ENCODE assay signal across 13 cellular contexts in the genomic region with DNA sequence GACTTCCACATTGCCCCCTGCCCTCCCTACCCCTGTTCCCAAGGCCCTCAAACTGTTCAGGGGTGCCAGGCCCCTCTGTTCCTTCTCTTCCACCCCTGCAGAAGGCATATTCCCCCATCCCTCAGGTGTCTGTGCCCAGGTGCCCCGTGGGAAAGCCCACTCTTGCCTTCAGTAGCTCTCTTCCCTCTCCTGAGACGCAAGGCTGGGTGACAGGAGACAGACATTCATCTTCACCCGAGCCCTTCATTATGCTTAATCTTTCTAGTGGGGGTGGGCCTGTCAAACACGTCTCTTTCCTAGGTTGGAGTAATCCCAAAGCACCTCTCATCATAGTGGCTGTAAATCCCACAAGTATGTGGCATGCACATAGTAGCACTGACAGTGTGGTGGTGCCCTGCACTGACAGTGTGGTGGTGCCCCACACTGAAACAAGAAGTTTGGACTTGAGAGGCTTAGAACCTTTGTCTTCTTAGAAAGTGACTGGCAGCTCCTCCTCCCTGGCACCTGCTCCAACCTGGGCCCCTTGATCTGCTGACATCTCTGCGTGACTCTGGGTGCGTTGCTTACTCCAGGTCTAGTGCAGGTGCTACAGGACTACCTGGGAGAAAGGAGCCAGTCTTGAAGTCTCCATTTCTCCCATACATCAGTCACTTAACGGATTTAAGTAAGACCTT. TPM values are rescaled to one million over a fixed set of nuclear protein-coding genes. Genes with fewer than 3 reads are reported as not detected.
A peak's percentile ranks its signal among the peaks of the same experiment; 100 is the strongest.
DNase-seq lines count a peak whose midpoint lies in the region; ATAC-seq, FAIRE-seq and TF ChIP-seq lines count a peak whose summit lies in the region.
"Had no signal": no experiment of that assay in that cellular context is flagged by ENCODE, and none has a peak within 500 bp of the region (broad histone marks: within the 10 kb centered on the region; RNA-seq: fewer than 3 reads in every experiment).

No MANE protein-coding gene starts in this region.

- RAD21 ChIA-PET in GM12878 (lab: Charles Lee; ENCODE audit: unreplicated experiment) = interaction anchor here (0.6 to 6.1 kb wide), 3 partner anchors 20 to 229 kb away, joined by 3 to 49 read pairs (median 3); no protein-coding TSS in a partner anchor

- CTCF ChIA-PET in GM12878 (lab: Yijun Ruan, JAX) (interaction anchor here (0.7 to 1.2 kb wide), 2 partner anchors 22 to 104 kb away, joined by 3 read pairs; no protein-coding TSS in a partner anchor), HEK293T (lab: Yijun Ruan, JAX) (no interaction called here)

- DNase-seq in GM12891 (ENCODE audit: insufficient read length, low spot score) (no peak), GM12878 (ENCODE audit: low read depth, low spot score) (no peak), suprapubic skin (ENCODE audit: low spot score in 2 of 2) (peak in 1 of 2 donors; percentile 55), SK-N-DZ (ENCODE audit: low spot score) (no peak), OCI-M1 (lab: John Stamatoyannopoulos, UW) (no peak), HEK293T (ENCODE audit: extremely low spot score) (no peak)
- DNase-seq: activated CD4-positive, alpha-beta T cell treated with anti-CD3 and anti-CD28 coated beads, Interleukin-2, amount 50 U/mL, for 48 hours; activated gamma-delta T cell treated with Interleukin-2 at 50 U/mL for 16 hours; GF-D8; NCI-H2227 treated with DMSO at 0.1 percent for 48 hours had no signal

- in situ Hi-C loops in GM12878 (cut with MboI) = no loop called here

- BruUV-seq in GM12878 (replicated peaks; lab: Mats Ljungman, UMichigan) = no TSS peak

- H4K20me1 ChIP-seq in GM12878 (ENCODE audit: control insufficient read depth, insufficient read depth) = no peaks in the 10 kb centered on the region

- H3K27ac ChIP-seq in GM12878 (ENCODE audit: control insufficient read depth, insufficient read depth) = peak overlapping the region; percentile 31
- peak overlapping the region; percentile 48 to 49 for H3K27ac ChIP-seq in mucosa of rectum (ENCODE audit: low read depth in 2 of 2, low read length in 2 of 2)
- H3K27ac ChIP-seq in suprapubic skin = peak overlapping the region; percentile 97

- no peak for TF ChIP-seq EP300 in GM12878 (IDR thresholded peaks at IDR 0.05; ENCODE audit: borderline replicate concordance in 1 of 2, control insufficient read depth in 1 of 2, low read depth in 2 of 2, low read length in 2 of 2)
- TF ChIP-seq EP300 in suprapubic skin (IDR thresholded peaks at IDR 0.05) = no peak

- intact Hi-C loops in GM12878 (cut with micrococcal nuclease; ENCODE audit: unreplicated experiment) = no loop called here

- TF ChIP-seq CTCF in GM12878 (IDR thresholded peaks at IDR 0.05 in 2 of 3, conservative IDR thresholded peaks at IDR 0.05 in 1 of 3; ENCODE audit: control insufficient read depth in 2 of 3, extremely low read depth in 1 of 3, insufficient read depth in 1 of 3, low read depth in 3 of 3, low read length in 3 of 3) (no peak), suprapubic skin (IDR thresholded peaks at IDR 0.05) (no peak)

- H3K4me3 ChIP-seq in GM12878 (no peak overlapping the region), mucosa of rectum (ENCODE audit: low read length in 2 of 2) (no peak overlapping the region), suprapubic skin (no peak overlapping the region)

- FAIRE-seq in GM12891 (lab: Jason Lieb, UNC) = peak; percentile 16
- FAIRE-seq in GM12878 (lab: Jason Lieb, UNC) = no peak
- FAIRE-seq: RCC 7860 had no signal

- H3K4me2 ChIP-seq in GM12878 (ENCODE audit: control insufficient read depth, insufficient read depth) = peak overlapping the region; percentile 69

- H3K9me3 ChIP-seq in GM12878 (replicated peaks; ENCODE audit: control insufficient read depth, insufficient read depth, low read length) (no peaks in the 10 kb centered on the region), mucosa of rectum (ENCODE audit: control insufficient read depth in 2 of 2, low read length in 2 of 2) (no peaks in the 10 kb centered on the region), suprapubic skin (no peaks in the 10 kb centered on the region)

- no peak for ATAC-seq in GM12878
- ATAC-seq in HG02623 (IDR thresholded peaks at IDR 0.05; ENCODE audit: unreplicated experiment) = no peak

- no peaks in the 10 kb centered on the region for H3K27me3 ChIP-seq in GM12878 (replicated peaks in 1 of 2; ENCODE audit: control insufficient read depth in 2 of 2, insufficient read depth in 2 of 2, low read length in 1 of 2)
- H3K27me3 ChIP-seq in mucosa of rectum (ENCODE audit: control insufficient read depth in 2 of 2, insufficient read depth in 2 of 2, low read length in 2 of 2) = no peaks in the 10 kb centered on the region
- H3K27me3 ChIP-seq in suprapubic skin = no peaks in the 10 kb centered on the region

- SMC1A ChIA-PET in GM12878 (lab: Charles Lee; ENCODE audit: uncharacterized antibody, unreplicated experiment) = interaction anchor here (0.9 to 4.0 kb wide), 7 partner anchors 12 to 104 kb away, joined by 3 to 18 read pairs (median 5); no protein-coding TSS in a partner anchor

- H2AFZ ChIP-seq in GM12878 (ENCODE audit: control insufficient read depth, low read depth, low read length) = no peak overlapping the region

- TF ChIP-seq POLR2A in GM12891 (IDR thresholded peaks at IDR 0.05; ENCODE audit: low read depth, low read length) (no peak), GM12878 (IDR thresholded peaks at IDR 0.05; ENCODE audit: low read depth, low read length) (no peak), suprapubic skin (IDR thresholded peaks at IDR 0.05) (no peak)

- 61% methylated on average over 7 of the region's 7 CpGs for WGBS in GM12878 (ENCODE audit: insufficient coverage, insufficient replicate concordance, low lambda C conversion rate, missing lambda C conversion rate)
- 71% methylated on average over 6 of the region's 7 CpGs for WGBS in suprapubic skin

- H3K9ac ChIP-seq in GM12878 (ENCODE audit: control insufficient read depth, insufficient read depth, low read length) = no peak overlapping the region; the same call in 1 of the 2 replicates
- no peak overlapping the region for H3K9ac ChIP-seq in mucosa of rectum (ENCODE audit: low read depth in 1 of 2, low read length in 2 of 2)

- POLR2A ChIA-PET in GM12878 (lab: Charles Lee) (interaction anchor here (1.7 to 5.9 kb wide), 3 partner anchors 14 to 21 kb away, joined by 5 to 47 read pairs (median 9); a partner anchor contains a TSS), HEK293T (lab: Yijun Ruan, JAX) (no interaction called here)

- peaks cover 23% of the 10 kb centered on the region for H3K79me2 ChIP-seq in GM12878 (ENCODE audit: control insufficient read depth, insufficient read depth, low read length)

- no peak for TF ChIP-seq RAD21 in GM12878 (IDR thresholded peaks at IDR 0.05; ENCODE audit: insufficient read depth, low read depth, low read length)

- H3K4me1 ChIP-seq in GM12878 (ENCODE audit: control insufficient read depth, insufficient read depth, low read length) (peaks cover 50% of the 10 kb centered on the region), mucosa of rectum (ENCODE audit: control insufficient read depth in 2 of 2, insufficient read depth in 2 of 2, low read length in 2 of 2) (peaks cover 15 to 19% of the 10 kb centered on the region in 2 donors), suprapubic skin (peaks cover 50% of the 10 kb centered on the region)

- H3K36me3 ChIP-seq in GM12878 (ENCODE audit: control insufficient read depth in 2 of 2, insufficient read depth in 2 of 2, low read length in 1 of 2) (peaks cover 0 to 8% of the 10 kb centered on the region in 2 experiments; a peak in 1 of 4 replicates), mucosa of rectum (ENCODE audit: control insufficient read depth in 2 of 2, insufficient read depth in 2 of 2, low read length in 2 of 2) (no peaks in the 10 kb centered on the region), suprapubic skin (no peaks in the 10 kb centered on the region)

TF ChIP-seq in GM12891, 5 proteins besides CTCF, POLR2A, EP300 and RAD21:
- no peak for TF ChIP-seq TAF1 (IDR thresholded peaks at IDR 0.05; ENCODE audit: low read depth, low read length)
- TF ChIP-seq POLR2AphosphoS5 (IDR thresholded peaks at IDR 0.05; ENCODE audit: low read depth, low read length) = no peak

TF ChIP-seq in GM12878, 131 proteins besides CTCF, POLR2A, EP300 and RAD21:
- no peak for TF ChIP-seq NFXL1 (IDR thresholded peaks at IDR 0.05; ENCODE audit: borderline replicate concordance)

TF ChIP-seq in HEK293T, 16 proteins besides CTCF, POLR2A, EP300 and RAD21 (continues in another document):
- TF ChIP-seq ARNT (IDR thresholded peaks at IDR 0.05) (no peak), FOXM1 (IDR thresholded peaks at IDR 0.05; ENCODE audit: borderline replicate concordance) (no peak), ZNF384 (IDR thresholded peaks at IDR 0.05) (no peak), HDGF (IDR thresholded peaks at IDR 0.05; ENCODE audit: borderline replicate concordance) (no peak), NFRKB (IDR thresholded peaks at IDR 0.05) (no peak), ELF4 (IDR thresholded peaks at IDR 0.05) (no peak), LEF1 (IDR thresholded peaks at IDR 0.05; ENCODE audit: borderline replicate concordance) (no peak), SUZ12 (IDR thresholded peaks at IDR 0.05) (no peak), FOXK2 (IDR thresholded peaks at IDR 0.05) (no peak), BHLHE40 (IDR thresholded peaks at IDR 0.05; ENCODE audit: borderline replicate concordance) (no peak), L3MBTL2 (conservative IDR thresholded peaks at IDR 0.05) (no peak)

RNA-seq across cellular contexts. Expression of a gene that starts 16.1 kb away (rescaled TPM):
- 15.5 TPM for polyA plus RNA-seq in GM12891 (2012; ENCODE audit: low read depth, missing spikeins)
- total RNA-seq in GM12878 (2013; cell fraction: nucleolus; rRNA removed) = 1.5 and 1.8 TPM in 2 replicates
- total RNA-seq in GM12878 (2014; rRNA removed) = 15.6 and 19.1 TPM in 2 replicates
- 12.0 and 14.0 TPM in 2 replicates for total RNA-seq in GM12878 (2014; rRNA removed; fragmentation: Illumina TruSeq; extraction: Trizol)
- total RNA-seq in GM12878 (2021) = 13.5 and 14.8 TPM in 2 replicates
- 11.9 TPM for polyA plus RNA-seq in GM12878 (2011; ENCODE audit: low read depth)
- polyA plus RNA-seq in GM12878 (2011; rRNA removed) = 4.8 and 8.9 TPM in 2 replicates
- polyA plus RNA-seq in GM12878 (2011; cell fraction: cytosol; rRNA removed) = 18.9 and 23.4 TPM in 2 replicates
- 6.9 and 10.1 TPM in 2 replicates for polyA plus RNA-seq in GM12878 (2011; cell fraction: nucleus; rRNA removed)
- polyA plus RNA-seq in GM12878 (2012) = 11.3 and 16.1 TPM in 2 replicates
- 10.2 and 19.7 TPM in 2 replicates for polyA plus RNA-seq in GM12878 (2014; fragmentation: Illumina TruSeq; extraction: Trizol)
- polyA plus RNA-seq in GM12878 (2014; fragmentation: Nextera tagmentation; extraction: Ambion mirVana) = 10 to 100 TPM; 36.6 to 51.6 TPM
- polyA plus RNA-seq in GM12878 (2014; rRNA removed) = 18.5 and 22.9 TPM in 2 replicates
- polyA plus RNA-seq in GM12878 (2016; fragmentation: Nextera tagmentation; extraction: Ambion mirVana) = 10 to 100 TPM; 22.9 to 24.2 TPM
- 13.2 and 19.5 TPM in 2 replicates for polyA minus RNA-seq in GM12878 (2011; rRNA and poly(A)+ RNA removed)
- 5.4 TPM in 1 of 2 replicates, not detected in the other for polyA minus RNA-seq in GM12878 (2011; cell fraction: cytosol; rRNA and poly(A)+ RNA removed)
- polyA minus RNA-seq in GM12878 (2011; cell fraction: nucleus; rRNA and poly(A)+ RNA removed) = 1.1 and 1.6 TPM in 2 replicates
- 10 to 100 TPM in 2 of 4 donors, 1 to 10 TPM in 2; 7.6 to 20.9 (median 12.6) TPM for total RNA-seq in suprapubic skin
- polyA plus RNA-seq in SK-N-DZ (2014; cell fraction: cytosol; rRNA removed) = not detected in 2 replicates
- not detected in 2 replicates for polyA plus RNA-seq in SK-N-DZ (2014; cell fraction: nucleus; rRNA removed)

Comparison
In these comparisons a context has a peak if more than half of its experiments do, and no peak if none do; other contexts are left out.
1. H3K27ac ChIP-seq: peak in every context shown above with its lines; median percentile 97 in suprapubic skin; 48 in mucosa of rectum; 31 in GM12878.